1 cellular context compared by ENCODE assay signal in genomic region chr19:14391156-14391821, GRCh38.
TF ChIP-seq lines count a peak whose summit lies in the region.

No MANE protein-coding gene starts in this region.

TF ChIP-seq in H1, 55 proteins besides CTCF, POLR2A, EP300 and RAD21:
- TF ChIP-seq CTBP2 (IDR thresholded peaks at IDR 0.05; ENCODE audit: borderline replicate concordance, insufficient read depth, insufficient read length, low read length) (no peak), ASH2L (IDR thresholded peaks at IDR 0.05; ENCODE audit: low read length) (no peak), SUZ12 (IDR thresholded peaks at IDR 0.05; ENCODE audit: low read length) (no peak), RFX5 (IDR thresholded peaks at IDR 0.05; ENCODE audit: borderline replicate concordance, low read depth, low read length) (no peak), KDM4A (IDR thresholded peaks at IDR 0.05; ENCODE audit: low read depth, low read length, severe bottlenecking) (no peak), HDAC2 (IDR thresholded peaks at IDR 0.05; ENCODE audit: borderline replicate concordance in 1 of 2, low read depth in 2 of 2, low read length in 2 of 2) (no peak)
